16 cellular contexts compared by ENCODE assay signal in genomic region chr3:194715022-194715800, GRCh38. TPM values are rescaled to one million over a fixed set of nuclear protein-coding genes. Genes with fewer than 3 reads are reported as not detected.
DNase-seq lines count a peak whose midpoint lies in the region; ATAC-seq and TF ChIP-seq lines count a peak whose summit lies in the region.
"Had no signal": no experiment of that assay in that cellular context is flagged by ENCODE, and none has a peak within 500 bp of the region (broad histone marks: within the 10 kb centered on the region; RNA-seq: fewer than 3 reads in every experiment).

No MANE protein-coding gene starts in this region.

- TF ChIP-seq POLR2A in breast epithelium (IDR thresholded peaks at IDR 0.05), result no peak

- no peaks in the 10 kb centered on the region for H3K4me1 ChIP-seq in breast epithelium
- peaks cover 0 to 5% of the 10 kb centered on the region in 2 donors for H3K4me1 ChIP-seq in naive thymus-derived CD4-positive, alpha-beta T cell (ENCODE audit: control insufficient read depth in 2 of 2, insufficient read depth in 2 of 2, low read length in 2 of 2)
- H3K4me1 ChIP-seq: BE2C, right lobe of liver had no signal

- no peaks in the 10 kb centered on the region for H3K36me3 ChIP-seq in breast epithelium
- H3K36me3 ChIP-seq in naive thymus-derived CD4-positive, alpha-beta T cell (ENCODE audit: control insufficient read depth in 2 of 3, insufficient read depth in 3 of 3, low read length in 3 of 3), result no peaks in the 10 kb centered on the region
- H3K36me3 ChIP-seq: BE2C, right lobe of liver, WERI-Rb-1 had no signal

- H3K27me3 ChIP-seq in breast epithelium, result no peaks in the 10 kb centered on the region
- no peaks in the 10 kb centered on the region for H3K27me3 ChIP-seq in naive thymus-derived CD4-positive, alpha-beta T cell (ENCODE audit: control insufficient read depth in 2 of 2, insufficient read depth in 2 of 2, low read length in 2 of 2)
- H3K27me3 ChIP-seq: BE2C, right lobe of liver had no signal

- no peaks in the 10 kb centered on the region for H3K9me3 Mint-ChIP-seq in naive thymus-derived CD4-positive, alpha-beta T cell
- H3K9me3 Mint-ChIP-seq: naive thymus-derived CD8-positive, alpha-beta T cell had no signal

- H3K4me1 Mint-ChIP-seq in naive thymus-derived CD4-positive, alpha-beta T cell, result peaks cover 0 to 5% (median 0%) of the 10 kb centered on the region in 7 donors

- no peaks in the 10 kb centered on the region for H3K36me3 Mint-ChIP-seq in naive thymus-derived CD4-positive, alpha-beta T cell
- H3K36me3 Mint-ChIP-seq: naive thymus-derived CD8-positive, alpha-beta T cell had no signal

- no peak overlapping the region for H3K4me3 Mint-ChIP-seq in naive thymus-derived CD4-positive, alpha-beta T cell

- CTCF ChIA-PET in naive thymus-derived CD4-positive, alpha-beta T cell (lab: Charles Lee), result no interaction called here

- peaks cover 0 to 9% (median 0%) of the 10 kb centered on the region in 5 donors for H3K27me3 Mint-ChIP-seq in naive thymus-derived CD4-positive, alpha-beta T cell

- no peak overlapping the region for H3K4me3 ChIP-seq in breast epithelium
- H3K4me3 ChIP-seq in naive thymus-derived CD4-positive, alpha-beta T cell (ENCODE audit: low read length), result no peak overlapping the region
- H3K4me3 ChIP-seq: right lobe of liver had no signal

- H3K9me3 ChIP-seq in breast epithelium, result no peaks in the 10 kb centered on the region
- no peaks in the 10 kb centered on the region for H3K9me3 ChIP-seq in naive thymus-derived CD4-positive, alpha-beta T cell (ENCODE audit: control insufficient read depth in 2 of 3, low read length in 3 of 3)
- H3K9me3 ChIP-seq: BE2C, right lobe of liver had no signal

- TF ChIP-seq CTCF in breast epithelium (IDR thresholded peaks at IDR 0.05), result no peak

- intact Hi-C loops in breast epithelium (cut with DNase I; ENCODE audit: low total_unique reads), result no loop called here
- intact Hi-C loops in naive thymus-derived CD4-positive, alpha-beta T cell (cut with micrococcal nuclease), result no loop called here

- H3K27ac Mint-ChIP-seq in naive thymus-derived CD4-positive, alpha-beta T cell, result no peak overlapping the region

- H3K27ac ChIP-seq in breast epithelium, result peak overlapping the region; percentile 52 to 71
- no peak overlapping the region for H3K27ac ChIP-seq in naive thymus-derived CD4-positive, alpha-beta T cell (ENCODE audit: low read depth, low read length)
- H3K27ac ChIP-seq: right lobe of liver, WERI-Rb-1 had no signal

- DNase-seq in DMS153 treated with DMSO at 0.1 percent for 48 hours (lab: John Stamatoyannopoulos, UW; ENCODE audit: unreplicated experiment) (peak; percentile 86), NCI-H69 (lab: John Stamatoyannopoulos, UW) (peak; percentile 91), breast epithelium (ENCODE audit: low spot score in 2 of 2) (peak in 1 of 2 donors; percentile 58), NCI-H82 (lab: John Stamatoyannopoulos, UW) (no peak), UCSD-AML1 (lab: John Stamatoyannopoulos, UW; ENCODE audit: unreplicated experiment) (no peak)
- DNase-seq in naive thymus-derived CD4-positive, alpha-beta T cell, result no peak
- DNase-seq: aorta; BE2C; effector CD8-positive, alpha-beta T cell; left cardiac atrium; naive thymus-derived CD8-positive, alpha-beta T cell; NCI-H1105 treated with DMSO at 0.1 percent for 48 hours; right lobe of liver; WERI-Rb-1 had no signal

- POLR2A ChIA-PET in naive thymus-derived CD4-positive, alpha-beta T cell (lab: Charles Lee), result no interaction called here

- ATAC-seq in naive thymus-derived CD4-positive, alpha-beta T cell, result peak; percentile 74
- no peak for ATAC-seq in HG02759 (IDR thresholded peaks at IDR 0.05; ENCODE audit: unreplicated experiment)
- no peak for ATAC-seq in GM19463 (IDR thresholded peaks at IDR 0.05; ENCODE audit: unreplicated experiment)
- ATAC-seq: left cardiac atrium; naive thymus-derived CD8-positive, alpha-beta T cell had no signal

RNA-seq across cellular contexts. Expression of gene FAM43A, which starts 29.5 kb away (rescaled TPM):
- 10 to 100 TPM; 10.1 to 16.7 (median 15.5) TPM for total RNA-seq in breast epithelium
- total RNA-seq in naive thymus-derived CD4-positive, alpha-beta T cell, result 1 to 10 TPM; 1.8 to 5.2 (median 3.5) TPM
- 1 to 10 TPM; 1.3 to 3.5 TPM for polyA plus RNA-seq in naive thymus-derived CD4-positive, alpha-beta T cell

RNA-seq across cellular contexts. Expression of gene LSG1, which starts 43.2 kb away (rescaled TPM):
- total RNA-seq in breast epithelium, result 10 to 100 TPM; 34.9 to 62.3 (median 57.0) TPM
- 10 to 100 TPM; 33.5 to 59.2 (median 54.9) TPM for total RNA-seq in naive thymus-derived CD4-positive, alpha-beta T cell
- polyA plus RNA-seq in naive thymus-derived CD4-positive, alpha-beta T cell, result 10 to 100 TPM; 18.4 to 41.7 TPM

Comparison
In these comparisons a context has a peak if more than half of its experiments do, and no peak if none do; other contexts are left out.
1. DNase-seq: peak in DMS153 treated with DMSO at 0.1 percent for 48 hours (single experiment) and NCI-H69 (single experiment); none in naive thymus-derived CD4-positive, alpha-beta T cell (0 of 9), NCI-H82 (single experiment) and UCSD-AML1 (single experiment).